ENCODE assay signal across 14 cellular contexts in genomic region chr13:75800545-75800944, GRCh38.
DNase-seq lines count a peak whose midpoint lies in the region; ATAC-seq lines count a peak whose summit lies in the region.
"Had no signal": no experiment of that assay in that cellular context is flagged by ENCODE, and none has a peak within 500 bp of the region (broad histone marks: within the 10 kb centered on the region; RNA-seq: fewer than 3 reads in every experiment).

No MANE protein-coding gene starts in this region.

- DNase-seq in stimulated activated naive CD8-positive, alpha-beta T cell treated with anti-CD3 and anti-CD28 coated beads, Interleukin-15, amount 100 ng/mL, for 72 hours = no peak
- no peak for DNase-seq in stimulated activated naive CD8-positive, alpha-beta T cell treated with anti-CD3 and anti-CD28 coated beads, Interleukin-15, Interleukin-2, amounts not matched to agents 100 U/mL and 50 U/mL, for 24 hours
- DNase-seq in SK-N-DZ (ENCODE audit: low spot score) (peak; percentile 14), SW 1271 (lab: John Stamatoyannopoulos, UW) (no peak), HuH-7.5 (ENCODE audit: low spot score) (no peak), D341Med (ENCODE audit: low spot score) (no peak)
- DNase-seq: activated naive CD4-positive, alpha-beta T cell; effector memory CD4-positive, alpha-beta T cell; EL; H7; NCI-H1092 treated with DMSO at 0.1 percent for 48 hours; stimulated activated naive CD4-positive, alpha-beta T cell had no signal

- H3K27me3 ChIP-seq in iPS-20b (ENCODE audit: insufficient read depth, low read length) = no peaks in the 10 kb centered on the region

- H3K27me3 Mint-ChIP-seq in stimulated activated naive CD8-positive, alpha-beta T cell treated with anti-CD3 and anti-CD28 coated beads, Interleukin-15, amount 100 ng/mL, for 72 hours = no peaks in the 10 kb centered on the region

- peak overlapping the region; percentile 13 to 45 for H3K4me3 Mint-ChIP-seq in stimulated activated naive CD8-positive, alpha-beta T cell treated with anti-CD3 and anti-CD28 coated beads, Interleukin-15, amount 100 ng/mL, for 72 hours
- H3K4me3 Mint-ChIP-seq: mesothelial cell of epicardium had no signal

- no peaks in the 10 kb centered on the region for H3K9me3 Mint-ChIP-seq in stimulated activated naive CD8-positive, alpha-beta T cell treated with anti-CD3 and anti-CD28 coated beads, Interleukin-15, amount 100 ng/mL, for 72 hours
- H3K9me3 Mint-ChIP-seq: mesothelial cell of epicardium had no signal

- no peaks in the 10 kb centered on the region for H3K9me3 ChIP-seq in iPS-20b (ENCODE audit: insufficient read depth, low read depth, low read length)

- peak overlapping the region; percentile 0; the same call in 1 of the 2 replicates for H3K9ac ChIP-seq in iPS-20b (ENCODE audit: low read depth, low read length)

- H3K36me3 ChIP-seq in iPS-20b (ENCODE audit: insufficient read depth, low read depth, low read length) = no peaks in the 10 kb centered on the region

- no peak overlapping the region for H3K4me3 ChIP-seq in iPS-20b (ENCODE audit: low read length)

- peaks cover 44% of the 10 kb centered on the region for H3K4me1 ChIP-seq in iPS-20b (ENCODE audit: insufficient read depth, low read length)

- no peak overlapping the region for H3K27ac Mint-ChIP-seq in stimulated activated naive CD8-positive, alpha-beta T cell treated with anti-CD3 and anti-CD28 coated beads, Interleukin-15, amount 100 ng/mL, for 72 hours
- H3K27ac Mint-ChIP-seq: mesothelial cell of epicardium had no signal

- peaks cover 65% of the 10 kb centered on the region for H3K4me1 Mint-ChIP-seq in stimulated activated naive CD8-positive, alpha-beta T cell treated with anti-CD3 and anti-CD28 coated beads, Interleukin-15, amount 100 ng/mL, for 72 hours

- ATAC-seq in stimulated activated naive CD8-positive, alpha-beta T cell treated with anti-CD3 and anti-CD28 coated beads, Interleukin-15, amount 100 ng/mL, for 72 hours = no peak
- no peak for ATAC-seq in stimulated activated naive CD8-positive, alpha-beta T cell treated with anti-CD3 and anti-CD28 coated beads, Interleukin-15, Interleukin-2, amounts not matched to agents 100 U/mL and 50 U/mL, for 24 hours

- no peak overlapping the region for H3K27ac ChIP-seq in iPS-20b (ENCODE audit: low read length)
